33 cellular contexts compared by ENCODE assay signal in the genomic region with DNA sequence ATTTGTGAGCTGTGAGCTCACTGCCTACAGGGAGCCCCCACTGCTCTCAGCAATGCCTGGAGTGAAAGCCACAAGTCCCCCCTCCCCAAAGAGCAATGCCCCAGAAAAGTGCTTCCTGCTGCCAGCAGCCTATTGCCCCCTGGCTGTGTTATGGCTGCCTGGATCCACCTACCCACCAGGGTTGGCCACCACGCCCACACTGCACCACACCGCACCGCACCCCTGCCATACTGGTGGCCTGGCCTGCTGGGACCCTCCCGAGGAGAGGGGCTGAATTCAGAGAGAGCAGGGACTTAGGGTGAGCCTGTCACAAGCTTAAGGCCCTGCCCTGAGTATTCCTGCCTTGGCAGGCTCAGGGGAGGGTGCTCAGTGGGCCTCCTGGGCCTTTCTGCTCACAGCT. TPM values are rescaled to one million over a fixed set of nuclear protein-coding genes. Genes with fewer than 3 reads are reported as not detected.
"Had no signal": no experiment of that assay in that cellular context is flagged by ENCODE, and none has a peak within 500 bp of the region (broad histone marks: within the 10 kb centered on the region; RNA-seq: fewer than 3 reads in every experiment).

No MANE protein-coding gene starts in this region.

- H3K27me3 ChIP-seq: colonic mucosa, pancreas, right atrium auricular region, vagina had no signal

- H3K9me3 ChIP-seq: colonic mucosa, esophagus squamous epithelium, mucosa of descending colon, pancreas, prostate gland, right atrium auricular region, suprapubic skin, transverse colon, vagina had no signal

- H3K27ac Mint-ChIP-seq: dendritic cell treated with granulocyte-macrophage colony-stimulating factor and Interleukin-4, amounts not matched to agents 40 ng/mL and 50 ng/mL, for 4 days; memory B cell; mesothelial cell of epicardium; natural killer cell treated with Interleukin-12 subunit alpha and Interleukin-12 subunit beta and Interleukin-15 and Interleukin-18, amount 100 ng/mL, for 72 hours; stimulated activated naive B cell treated with anti-CD40 and anti-IgM and Interleukin-4, amounts not matched to agents 10 μg/mL and 1 μg/mL and 100 μg/mL, for 72 hours; stimulated activated naive CD8-positive, alpha-beta T cell treated with anti-CD3 and anti-CD28 coated beads, Interleukin-15, Interleukin-2, amounts not matched to agents 100 ng/mL and 50 ng/mL, for 24 hours had no signal

- H3K36me3 ChIP-seq: colonic mucosa, esophagus squamous epithelium, pancreas, prostate gland, right atrium auricular region, suprapubic skin, transverse colon, vagina had no signal

- H3K9me3 Mint-ChIP-seq: dendritic cell treated with granulocyte-macrophage colony-stimulating factor and Interleukin-4, amounts not matched to agents 40 ng/mL and 50 ng/mL, for 4 days; memory B cell; mesothelial cell of epicardium; naive B cell; natural killer cell treated with Interleukin-12 subunit alpha and Interleukin-12 subunit beta and Interleukin-15 and Interleukin-18, amount 100 ng/mL, for 72 hours; neural crest cell; stimulated activated naive B cell treated with anti-CD40 and anti-IgM and Interleukin-4, amounts not matched to agents 10 μg/mL and 1 μg/mL and 100 μg/mL, for 72 hours; stimulated activated naive CD8-positive, alpha-beta T cell treated with anti-CD3 and anti-CD28 coated beads, Interleukin-15, Interleukin-2, amounts not matched to agents 100 ng/mL and 50 ng/mL, for 24 hours had no signal

- ATAC-seq: left lobe of liver; mucosa of descending colon; natural killer cell treated with Interleukin-12 subunit alpha and Interleukin-12 subunit beta and Interleukin-15 and Interleukin-18, amount 100 ng/mL, for 72 hours; pancreas; sciatic nerve; stimulated activated naive B cell treated with anti-CD40 and anti-IgM and Interleukin-4, amounts not matched to agents 10 μg/mL and 1 μg/mL and 100 μg/mL, for 72 hours had no signal

- H3K4me2 ChIP-seq: smooth muscle cell had no signal

- H3K4me3 Mint-ChIP-seq: dendritic cell treated with granulocyte-macrophage colony-stimulating factor and Interleukin-4, amounts not matched to agents 40 ng/mL and 50 ng/mL, for 4 days; memory B cell; mesothelial cell of epicardium; natural killer cell treated with Interleukin-12 subunit alpha and Interleukin-12 subunit beta and Interleukin-15 and Interleukin-18, amount 100 ng/mL, for 72 hours; neural crest cell; stimulated activated naive B cell treated with anti-CD40 and anti-IgM and Interleukin-4, amounts not matched to agents 10 μg/mL and 1 μg/mL and 100 μg/mL, for 72 hours; stimulated activated naive CD8-positive, alpha-beta T cell treated with anti-CD3 and anti-CD28 coated beads, Interleukin-15, Interleukin-2, amounts not matched to agents 100 ng/mL and 50 ng/mL, for 24 hours had no signal

- H3K4me3 ChIP-seq: colonic mucosa, esophagus squamous epithelium, lung, mucosa of descending colon, pancreas, prostate gland, right atrium auricular region, smooth muscle cell, suprapubic skin, transverse colon, vagina had no signal

- FAIRE-seq: endometrium, keratinocyte, pancreas had no signal

- H3K36me3 Mint-ChIP-seq: memory B cell; mesothelial cell of epicardium; natural killer cell treated with Interleukin-12 subunit alpha and Interleukin-12 subunit beta and Interleukin-15 and Interleukin-18, amount 100 ng/mL, for 72 hours; stimulated activated naive B cell treated with anti-CD40 and anti-IgM and Interleukin-4, amounts not matched to agents 10 μg/mL and 1 μg/mL and 100 μg/mL, for 72 hours had no signal

- H3K27ac ChIP-seq: colonic mucosa, esophagus squamous epithelium, pancreas, prostate gland, right atrium auricular region, suprapubic skin, transverse colon, vagina had no signal

- DNase-seq: central memory CD4-positive, alpha-beta T cell; colonic mucosa; effector memory CD4-positive, alpha-beta T cell; erythroblast; esophagus squamous epithelium; foreskin melanocyte; head of caudate nucleus; naive B cell; nucleus accumbens; pancreas; stimulated activated CD4-positive, alpha-beta T cell treated with anti-CD3 and anti-CD28 coated beads, Interleukin-4, amount 100 ng/mL, for 4 hours; stimulated activated naive B cell treated with anti-CD40 and anti-IgM and Interleukin-4, amounts not matched to agents 10 μg/mL and 1 μg/mL and 100 μg/mL, for 72 hours; transverse colon had no signal

RNA-seq across cellular contexts. Expression of a gene that starts 4.3 kb away (rescaled TPM):
- total RNA-seq: chondrocyte; glomerular endothelial cell; mesothelial cell of epicardium; natural killer cell treated with Interleukin-12 subunit alpha and Interleukin-12 subunit beta and Interleukin-15 and Interleukin-18, amount 100 ng/mL, for 72 hours; neural crest cell; right atrium auricular region; sciatic nerve; smooth muscle cell; suprapubic skin; ureter; vagina had no signal
- polyA plus RNA-seq: keratinocyte, smooth muscle cell had no signal

RNA-seq across cellular contexts. Expression of a gene that starts 4.6 kb away (rescaled TPM):
- polyA plus RNA-seq: smooth muscle cell had no signal
